13 cellular contexts compared by ENCODE assay signal in the genomic region with DNA sequence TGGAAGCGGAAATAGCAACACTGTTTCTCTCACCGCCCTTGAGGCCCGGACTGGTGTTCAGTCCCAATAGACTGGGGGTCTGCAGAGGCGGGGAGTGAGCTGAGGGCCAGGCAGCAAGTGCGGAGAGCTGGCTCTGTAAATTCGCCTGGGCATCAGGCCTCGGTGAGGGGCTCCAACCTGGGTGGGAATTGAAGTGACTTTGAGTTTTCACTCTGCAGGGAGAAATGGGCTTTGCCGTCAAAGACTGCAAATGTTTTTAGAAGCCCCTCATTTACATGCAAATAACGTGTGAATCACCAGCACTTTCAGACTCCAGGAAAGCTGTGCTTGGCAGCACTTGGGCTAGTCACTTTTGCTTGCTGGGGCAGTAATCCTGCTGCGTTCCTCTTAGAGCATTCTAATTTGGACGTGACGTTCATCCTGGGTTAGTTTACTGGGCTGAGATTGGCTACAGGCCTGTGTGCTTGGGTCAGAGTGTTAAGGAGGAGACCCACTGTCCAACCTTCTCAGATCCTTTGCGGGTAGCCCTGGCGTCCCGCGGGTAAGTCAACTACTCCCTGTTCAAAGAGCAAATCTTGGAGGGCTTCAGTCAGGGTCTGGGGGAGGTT.
DNase-seq lines count a peak whose midpoint lies in the region; ATAC-seq, FAIRE-seq and TF ChIP-seq lines count a peak whose summit lies in the region.
"Had no signal": no experiment of that assay in that cellular context is flagged by ENCODE, and none has a peak within 500 bp of the region (broad histone marks: within the 10 kb centered on the region; RNA-seq: fewer than 3 reads in every experiment).

No MANE protein-coding gene starts in this region.

- no peaks in the 10 kb centered on the region for H3K9me3 ChIP-seq in thyroid gland
- H3K9me3 ChIP-seq in uterus = no peaks in the 10 kb centered on the region
- H3K9me3 ChIP-seq: breast epithelium, lower lobe of right lung had no signal

- WGBS in thyroid gland, 2 donors = 71% methylated on average over 11 to 16 of the region's 16 CpGs

- peaks cover 60% of the 10 kb centered on the region for H3K36me3 Mint-ChIP-seq in activated T-cell treated with anti-CD3 and anti-CD28 coated beads, Interleukin-2, amount 50 U/mL, for 24 hours (ENCODE audit: low read depth)
- peaks cover 24% of the 10 kb centered on the region for H3K36me3 Mint-ChIP-seq in activated T-cell treated with anti-CD3 and anti-CD28 coated beads, Interleukin-2, amount 50 U/mL, for 4 hours (ENCODE audit: insufficient read depth)
- H3K36me3 Mint-ChIP-seq in naive thymus-derived CD8-positive, alpha-beta T cell = peaks cover 0 to 29% (median 13%) of the 10 kb centered on the region in 3 donors

- no peak for TF ChIP-seq POLR2A in thyroid gland (IDR thresholded peaks at IDR 0.05)
- TF ChIP-seq POLR2A in uterus (IDR thresholded peaks at IDR 0.05) = no peak

- POLR2A ChIA-PET in naive thymus-derived CD8-positive, alpha-beta T cell (lab: Charles Lee) = no interaction called here

- H3K4me1 ChIP-seq in thyroid gland (peaks cover 33 to 41% of the 10 kb centered on the region in 2 donors), uterus (peaks cover 0 to 5% of the 10 kb centered on the region in 2 donors)
- H3K4me1 ChIP-seq: breast epithelium had no signal

- no peaks in the 10 kb centered on the region for H3K27me3 Mint-ChIP-seq in activated T-cell treated with anti-CD3 and anti-CD28 coated beads, Interleukin-2, amount 50 U/mL, for 24 hours
- no peaks in the 10 kb centered on the region for H3K27me3 Mint-ChIP-seq in activated T-cell treated with anti-CD3 and anti-CD28 coated beads, Interleukin-2, amount 50 U/mL, for 4 hours (ENCODE audit: low read depth)
- H3K27me3 Mint-ChIP-seq in naive thymus-derived CD8-positive, alpha-beta T cell = no peaks in the 10 kb centered on the region

- no peak overlapping the region for H3K4me3 Mint-ChIP-seq in activated T-cell treated with anti-CD3 and anti-CD28 coated beads, Interleukin-2, amount 50 U/mL, for 24 hours
- no peak overlapping the region for H3K4me3 Mint-ChIP-seq in activated T-cell treated with anti-CD3 and anti-CD28 coated beads, Interleukin-2, amount 50 U/mL, for 4 hours
- H3K4me3 Mint-ChIP-seq in naive thymus-derived CD8-positive, alpha-beta T cell = no peak overlapping the region

- FAIRE-seq in D721Med (lab: Jason Lieb, UNC) = no peak
- FAIRE-seq: GM12891 had no signal

- intact Hi-C loops in thyroid gland (cut with DNase I) (no loop called here), uterus (cut with DNase I; ENCODE audit: low total_unique reads) (no loop called here)

- TF ChIP-seq CTCF in thyroid gland (IDR thresholded peaks at IDR 0.05) = no peak
- TF ChIP-seq CTCF in uterus (IDR thresholded peaks at IDR 0.05) = no peak
- no peak for TF ChIP-seq CTCF in D721Med (IDR thresholded peaks at IDR 0.05; ENCODE audit: insufficient read depth, missing control alignments)

- H3K27me3 ChIP-seq in thyroid gland (no peaks in the 10 kb centered on the region), uterus (no peaks in the 10 kb centered on the region)
- H3K27me3 ChIP-seq: breast epithelium had no signal

- peak overlapping the region; percentile 18 for H3K27ac Mint-ChIP-seq in activated T-cell treated with anti-CD3 and anti-CD28 coated beads, Interleukin-2, amount 50 U/mL, for 24 hours
- no peak overlapping the region for H3K27ac Mint-ChIP-seq in naive thymus-derived CD8-positive, alpha-beta T cell

- DNase-seq in activated T-cell treated with anti-CD3 and anti-CD28 coated beads, Interleukin-2, amount 50 U/mL, for 24 hours = no peak
- DNase-seq in activated T-cell treated with anti-CD3 and anti-CD28 coated beads, Interleukin-2, amount 50 U/mL, for 4 hours = no peak
- DNase-seq in dermis blood vessel endothelial cell (peak; percentile 83), medulla oblongata (ENCODE audit: extremely low spot score) (peak; percentile 55), thyroid gland (no peak), uterus (no peak), D721Med (ENCODE audit: insufficient read length, low spot score) (no peak)
- DNase-seq in naive thymus-derived CD8-positive, alpha-beta T cell = no peak
- DNase-seq: DMS153, lower lobe of right lung, NCI-H345 had no signal

- H3K9me3 Mint-ChIP-seq in activated T-cell treated with anti-CD3 and anti-CD28 coated beads, Interleukin-2, amount 50 U/mL, for 24 hours = no peaks in the 10 kb centered on the region
- H3K9me3 Mint-ChIP-seq in activated T-cell treated with anti-CD3 and anti-CD28 coated beads, Interleukin-2, amount 50 U/mL, for 4 hours = no peaks in the 10 kb centered on the region
- no peaks in the 10 kb centered on the region for H3K9me3 Mint-ChIP-seq in naive thymus-derived CD8-positive, alpha-beta T cell

- H3K4me1 Mint-ChIP-seq in activated T-cell treated with anti-CD3 and anti-CD28 coated beads, Interleukin-2, amount 50 U/mL, for 24 hours (ENCODE audit: low read depth) = peaks cover 23% of the 10 kb centered on the region
- H3K4me1 Mint-ChIP-seq in activated T-cell treated with anti-CD3 and anti-CD28 coated beads, Interleukin-2, amount 50 U/mL, for 4 hours (ENCODE audit: low read depth) = peaks cover 25% of the 10 kb centered on the region
- peaks cover 0 to 25% (median 5%) of the 10 kb centered on the region in 4 donors for H3K4me1 Mint-ChIP-seq in naive thymus-derived CD8-positive, alpha-beta T cell

- H3K27ac ChIP-seq in thyroid gland = peak overlapping the region in 2 of 3 donors; percentile 67 to 79
- no peak overlapping the region for H3K27ac ChIP-seq in uterus
- H3K27ac ChIP-seq: breast epithelium had no signal

- ATAC-seq in activated T-cell treated with anti-CD3 and anti-CD28 coated beads, Interleukin-2, amount 50 U/mL, for 4 hours = no peak
- ATAC-seq in naive thymus-derived CD8-positive, alpha-beta T cell = no peak

- peaks cover 10 to 38% of the 10 kb centered on the region in 2 donors for H3K36me3 ChIP-seq in thyroid gland
- no peaks in the 10 kb centered on the region for H3K36me3 ChIP-seq in uterus
- H3K36me3 ChIP-seq: breast epithelium had no signal

- H3K4me3 ChIP-seq in thyroid gland (replicated peaks in 1 of 3) (no peak overlapping the region), uterus (no peak overlapping the region)
- H3K4me3 ChIP-seq: breast epithelium, lower lobe of right lung had no signal

Comparison
In these comparisons a context has a peak if more than half of its experiments do, and no peak if none do; other contexts are left out.
1. DNase-seq: peak in dermis blood vessel endothelial cell (single experiment) and medulla oblongata (single experiment); none in activated T-cell treated with anti-CD3 and anti-CD28 coated beads, Interleukin-2, amount 50 U/mL, for 24 hours (single experiment), activated T-cell treated with anti-CD3 and anti-CD28 coated beads, Interleukin-2, amount 50 U/mL, for 4 hours (single experiment), thyroid gland (0 of 2), naive thymus-derived CD8-positive, alpha-beta T cell (0 of 10), uterus (0 of 2) and D721Med (single experiment).
2. H3K27ac ChIP-seq: peak in thyroid gland (2 of 3); none in uterus (0 of 2).